8 cellular contexts compared by ENCODE assay signal in the genomic region with DNA sequence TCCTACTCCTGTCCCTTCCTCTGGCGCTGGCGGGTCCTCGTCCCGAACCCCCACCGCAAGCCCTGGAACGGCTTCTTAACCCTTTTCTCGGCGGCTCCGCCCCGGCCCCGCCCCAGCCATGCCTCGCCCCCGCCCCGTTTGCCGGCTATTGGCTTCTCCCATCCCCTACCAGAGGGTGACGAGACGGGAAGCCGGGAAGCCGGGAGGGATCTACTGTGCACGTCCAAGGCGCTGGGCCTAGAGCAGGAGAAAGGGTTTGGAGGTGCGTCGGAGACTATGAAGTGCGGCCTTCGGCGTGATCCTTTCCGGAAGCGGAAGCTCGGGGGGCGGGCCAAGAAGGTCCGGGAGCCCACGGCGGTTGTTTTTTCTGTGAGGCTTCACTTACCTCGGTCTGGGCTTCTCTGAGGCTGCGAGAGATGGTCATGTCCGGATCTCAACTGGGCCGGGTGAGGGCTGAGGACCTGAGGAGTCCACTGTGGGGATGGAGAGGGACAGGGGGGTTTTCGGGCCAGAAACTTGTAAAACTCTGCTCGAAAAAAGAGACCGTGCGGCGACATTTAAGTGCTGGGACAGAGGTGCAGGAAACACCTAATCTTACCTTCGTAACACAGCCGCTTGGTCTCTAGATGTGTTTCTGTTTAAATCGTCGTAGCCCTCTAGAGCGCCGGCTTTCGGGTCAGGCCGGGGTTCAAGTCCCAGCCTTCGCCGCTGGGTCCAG. TPM values are rescaled to one million over a fixed set of nuclear protein-coding genes. Genes with fewer than 3 reads are reported as not detected.
A peak's percentile ranks its signal among the peaks of the same experiment; 100 is the strongest.
DNase-seq lines count a peak whose midpoint lies in the region; TF ChIP-seq lines count a peak whose summit lies in the region.

No MANE protein-coding gene starts in this region.

- peaks cover 11% of the 10 kb centered on the region for H3K4me1 Mint-ChIP-seq in activated T-helper 2 cell treated with anti-CD3 and anti-CD28 coated beads, Interferon-gamma antibody, Interleukin-2, Interleukin-4, amounts not matched to agents 10 μg/mL and 5 μg/mL and 100 μg/mL, durations not matched to agents 14 hours and 24 hours and 36 hours (ENCODE audit: low read depth)
- peaks cover 6% of the 10 kb centered on the region for H3K4me1 Mint-ChIP-seq in stimulated activated naive CD8-positive, alpha-beta T cell treated with anti-CD3 and anti-CD28 coated beads, Interleukin-15, Interleukin-2, amounts not matched to agents 100 ng/mL and 50 ng/mL, for 24 hours (ENCODE audit: low read depth)

- no peak overlapping the region for H2AFZ ChIP-seq in neural cell (ENCODE audit: low read depth, low read length)

- H3K36me3 ChIP-seq in neural cell (ENCODE audit: insufficient read depth, low read length), result no peaks in the 10 kb centered on the region

- peak overlapping the region; percentile 47 for H3K9ac ChIP-seq in neural cell (ENCODE audit: low read length)

- H3K36me3 Mint-ChIP-seq in activated T-helper 2 cell treated with anti-CD3 and anti-CD28 coated beads, Interferon-gamma antibody, Interleukin-2, Interleukin-4, amounts not matched to agents 10 μg/mL and 5 μg/mL and 100 μg/mL, durations not matched to agents 14 hours and 24 hours and 36 hours (ENCODE audit: low read depth), result peaks cover 4% of the 10 kb centered on the region
- H3K36me3 Mint-ChIP-seq in stimulated activated naive CD8-positive, alpha-beta T cell treated with anti-CD3 and anti-CD28 coated beads, Interleukin-15, Interleukin-2, amounts not matched to agents 100 ng/mL and 50 ng/mL, for 24 hours (ENCODE audit: low read depth), result peaks cover 5% of the 10 kb centered on the region

- H3K4me2 ChIP-seq in neural cell (ENCODE audit: low read length), result no peak overlapping the region

- no peak overlapping the region for H3K27ac ChIP-seq in neural cell (ENCODE audit: low read length)

- intact Hi-C loops in activated T-helper 2 cell treated with anti-CD3 and anti-CD28 coated beads, Interferon-gamma antibody, Interleukin-2, Interleukin-4, amounts not matched to agents 10 μg/mL and 5 μg/mL and 100 μg/mL, durations not matched to agents 14 hours and 24 hours and 36 hours (cut with micrococcal nuclease), result loop anchor here (1.0 kb wide), 1 partner anchor 94 kb away; the partner anchor contains the start of gene SLC41A3

- H3K4me3 Mint-ChIP-seq in activated T-helper 2 cell treated with anti-CD3 and anti-CD28 coated beads, Interferon-gamma antibody, Interleukin-2, Interleukin-4, amounts not matched to agents 10 μg/mL and 5 μg/mL and 100 μg/mL, durations not matched to agents 14 hours and 24 hours and 36 hours (ENCODE audit: low read depth), result peak overlapping the region; percentile 97
- H3K4me3 Mint-ChIP-seq in stimulated activated naive CD8-positive, alpha-beta T cell treated with anti-CD3 and anti-CD28 coated beads, Interleukin-15, Interleukin-2, amounts not matched to agents 100 ng/mL and 50 ng/mL, for 24 hours, result peak overlapping the region; percentile 95

- H3K79me2 ChIP-seq in neural cell (replicated peaks; ENCODE audit: insufficient read depth, low read length), result no peaks in the 10 kb centered on the region

- no peak for TF ChIP-seq RAD21 in neural cell (conservative IDR thresholded peaks at IDR 0.05)

- H3K27me3 Mint-ChIP-seq in activated T-helper 2 cell treated with anti-CD3 and anti-CD28 coated beads, Interferon-gamma antibody, Interleukin-2, Interleukin-4, amounts not matched to agents 10 μg/mL and 5 μg/mL and 100 μg/mL, durations not matched to agents 14 hours and 24 hours and 36 hours (ENCODE audit: low read depth), result peaks cover 27% of the 10 kb centered on the region
- peaks cover 12% of the 10 kb centered on the region for H3K27me3 Mint-ChIP-seq in stimulated activated naive CD8-positive, alpha-beta T cell treated with anti-CD3 and anti-CD28 coated beads, Interleukin-15, Interleukin-2, amounts not matched to agents 100 ng/mL and 50 ng/mL, for 24 hours

- no peaks in the 10 kb centered on the region for H3K27me3 ChIP-seq in neural cell (ENCODE audit: insufficient read depth, low read depth, low read length)

- H3F3A ChIP-seq in neural cell (ENCODE audit: insufficient read depth, low read length, poor library complexity, severe bottlenecking), result no peaks in the 10 kb centered on the region

- H3K27ac Mint-ChIP-seq in activated T-helper 2 cell treated with anti-CD3 and anti-CD28 coated beads, Interferon-gamma antibody, Interleukin-2, Interleukin-4, amounts not matched to agents 10 μg/mL and 5 μg/mL and 100 μg/mL, durations not matched to agents 14 hours and 24 hours and 36 hours, result peak overlapping the region; percentile 93
- peak overlapping the region; percentile 93 for H3K27ac Mint-ChIP-seq in stimulated activated naive CD8-positive, alpha-beta T cell treated with anti-CD3 and anti-CD28 coated beads, Interleukin-15, Interleukin-2, amounts not matched to agents 100 ng/mL and 50 ng/mL, for 24 hours

- H3K9me3 Mint-ChIP-seq in activated T-helper 2 cell treated with anti-CD3 and anti-CD28 coated beads, Interferon-gamma antibody, Interleukin-2, Interleukin-4, amounts not matched to agents 10 μg/mL and 5 μg/mL and 100 μg/mL, durations not matched to agents 14 hours and 24 hours and 36 hours, result no peaks in the 10 kb centered on the region
- H3K9me3 Mint-ChIP-seq in stimulated activated naive CD8-positive, alpha-beta T cell treated with anti-CD3 and anti-CD28 coated beads, Interleukin-15, Interleukin-2, amounts not matched to agents 100 ng/mL and 50 ng/mL, for 24 hours, result no peaks in the 10 kb centered on the region

- no peak for TF ChIP-seq CTCF in fibroblast of pulmonary artery (IDR thresholded peaks at IDR 0.05; ENCODE audit: low read length, missing control alignments)
- no peak for TF ChIP-seq CTCF in neural cell (IDR thresholded peaks at IDR 0.05; ENCODE audit: poor library complexity, severe bottlenecking)

- no peaks in the 10 kb centered on the region for H3K9me3 ChIP-seq in neural cell (ENCODE audit: low read length)

- no peaks in the 10 kb centered on the region for H4K20me1 ChIP-seq in neural cell (ENCODE audit: insufficient read depth)

- H3K4me3 ChIP-seq in fibroblast of pulmonary artery (replicated peaks; ENCODE audit: low read depth, low read length) (peak overlapping the region; percentile 76), neural cell (ENCODE audit: low read length) (peak overlapping the region; percentile 64)

- peak; percentile 65 for DNase-seq in 8988T
- peak; percentile 52 for DNase-seq in GM19238 (ENCODE audit: insufficient read length, low spot score)
- peak; percentile 98 for DNase-seq in HK-2 (ENCODE audit: unreplicated experiment)
- DNase-seq in OCI-M1 (lab: John Stamatoyannopoulos, UW), result peak; percentile 52
- DNase-seq in activated T-helper 2 cell treated with anti-CD3 and anti-CD28 coated beads, Interferon-gamma antibody, Interleukin-2, Interleukin-4, amounts not matched to agents 10 μg/mL and 5 μg/mL and 100 μg/mL, durations not matched to agents 14 hours and 24 hours and 36 hours (ENCODE audit: low spot score), result peak; percentile 64
- peak; percentile 91 for DNase-seq in fibroblast of pulmonary artery (ENCODE audit: low read depth)

- no peak for TF ChIP-seq EP300 in neural cell (conservative IDR thresholded peaks at IDR 0.05; ENCODE audit: poor library complexity, severe bottlenecking)

- H3K9me2 ChIP-seq in neural cell (ENCODE audit: insufficient read depth, low read length), result no peaks in the 10 kb centered on the region

TF ChIP-seq in neural cell, 6 proteins besides CTCF, POLR2A, EP300 and RAD21:
- TF ChIP-seq MXI1 (conservative IDR thresholded peaks at IDR 0.05; ENCODE audit: poor library complexity, severe bottlenecking) (no peak), POLR2AphosphoS5 (IDR thresholded peaks at IDR 0.05) (peak; percentile 49), SMC3 (conservative IDR thresholded peaks at IDR 0.05; ENCODE audit: poor library complexity) (no peak)

RNA-seq across cellular contexts. Expression of gene ROPN1B, which starts 21.4 kb away (rescaled TPM):
- total RNA-seq in activated T-helper 2 cell treated with anti-CD3 and anti-CD28 coated beads, Interferon-gamma antibody, Interleukin-2, Interleukin-4, amounts not matched to agents 10 μg/mL and 5 μg/mL and 100 μg/mL, durations not matched to agents 14 hours and 24 hours and 36 hours, result not detected in 2 replicates
- 0.11 TPM in 1 of 2 replicates, not detected in the other for polyA plus RNA-seq in neural cell
- 0.73 TPM in 1 of 2 replicates, not detected in the other for polyA minus RNA-seq in neural cell
